In genomic region chr2:39127973-39128372, GRCh38 we compare ENCODE assay signal across 1 cellular context.
A peak's percentile ranks its signal among the peaks of the same experiment; 100 is the strongest.
TF ChIP-seq lines count a peak whose summit lies in the region.

No MANE protein-coding gene starts in this region.

TF ChIP-seq in IMR-90, 13 proteins besides CTCF, POLR2A, EP300 and RAD21:
- peak; percentile 37 for TF ChIP-seq MAFK (IDR thresholded peaks at IDR 0.05; ENCODE audit: low read depth, low read length)
- no peak for TF ChIP-seq FOS (IDR thresholded peaks at IDR 0.05; ENCODE audit: low read depth, low read length)
- TF ChIP-seq RCOR1 (IDR thresholded peaks at IDR 0.05; ENCODE audit: insufficient replicate concordance, low read length) = no peak
- no peak for TF ChIP-seq ELK1 (IDR thresholded peaks at IDR 0.05; ENCODE audit: borderline replicate concordance, low read depth, low read length)
